ENCODE assay signal across 1 cellular context in genomic region chr1:110106013-110106941, GRCh38.
A peak's percentile ranks its signal among the peaks of the same experiment; 100 is the strongest.
TF ChIP-seq lines count a peak whose summit lies in the region.

No MANE protein-coding gene starts in this region.

TF ChIP-seq in HepG2, 621 proteins besides CTCF, POLR2A, EP300 and RAD21 (continued from another document and continues in another):
- TF ChIP-seq, protein P1, sequence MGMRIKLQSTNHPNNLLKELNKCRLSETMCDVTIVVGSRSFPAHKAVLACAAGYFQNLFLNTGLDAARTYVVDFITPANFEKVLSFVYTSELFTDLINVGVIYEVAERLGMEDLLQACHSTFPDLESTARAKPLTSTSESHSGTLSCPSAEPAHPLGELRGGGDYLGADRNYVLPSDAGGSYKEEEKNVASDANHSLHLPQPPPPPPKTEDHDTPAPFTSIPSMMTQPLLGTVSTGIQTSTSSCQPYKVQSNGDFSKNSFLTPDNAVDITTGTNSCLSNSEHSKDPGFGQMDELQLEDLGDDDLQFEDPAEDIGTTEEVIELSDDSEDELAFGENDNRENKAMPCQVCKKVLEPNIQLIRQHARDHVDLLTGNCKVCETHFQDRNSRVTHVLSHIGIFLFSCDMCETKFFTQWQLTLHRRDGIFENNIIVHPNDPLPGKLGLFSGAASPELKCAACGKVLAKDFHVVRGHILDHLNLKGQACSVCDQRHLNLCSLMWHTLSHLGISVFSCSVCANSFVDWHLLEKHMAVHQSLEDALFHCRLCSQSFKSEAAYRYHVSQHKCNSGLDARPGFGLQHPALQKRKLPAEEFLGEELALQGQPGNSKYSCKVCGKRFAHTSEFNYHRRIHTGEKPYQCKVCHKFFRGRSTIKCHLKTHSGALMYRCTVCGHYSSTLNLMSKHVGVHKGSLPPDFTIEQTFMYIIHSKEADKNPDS (CRISPR knock-in tag; IDR thresholded peaks at IDR 0.05): no peak
- TF ChIP-seq GABPA (IDR thresholded peaks at IDR 0.05; ENCODE audit: low read depth, low read length) (no peak), GABPA (CRISPR knock-in tag; IDR thresholded peaks at IDR 0.05; ENCODE audit: low read depth) (no peak), SOX13 (IDR thresholded peaks at IDR 0.05) (no peak), SOX13 (CRISPR knock-in tag; conservative IDR thresholded peaks at IDR 0.05 in 1 of 2, IDR thresholded peaks at IDR 0.05 in 1 of 2) (no peak), SOX5 (CRISPR knock-in tag; IDR thresholded peaks at IDR 0.05; ENCODE audit: borderline replicate concordance) (no peak), SCMH1 (CRISPR knock-in tag; IDR thresholded peaks at IDR 0.05; ENCODE audit: borderline replicate concordance) (no peak), SMAD3 (CRISPR knock-in tag; IDR thresholded peaks at IDR 0.05) (no peak), JDP2 (CRISPR knock-in tag; IDR thresholded peaks at IDR 0.05; ENCODE audit: borderline replicate concordance) (no peak), ZBTB4 (CRISPR knock-in tag; IDR thresholded peaks at IDR 0.05; ENCODE audit: borderline replicate concordance) (0 out of 2 replicates have a peak, but pooled peaks have one; percentile 21), MTA3 (CRISPR knock-in tag; IDR thresholded peaks at IDR 0.05) (no peak), ZSCAN12 (CRISPR knock-in tag; IDR thresholded peaks at IDR 0.05) (no peak), CBX2 (IDR thresholded peaks at IDR 0.05; ENCODE audit: low read depth, low read length) (no peak), CBX2 (CRISPR knock-in tag; IDR thresholded peaks at IDR 0.05; ENCODE audit: low read depth) (no peak), ZNF350 (CRISPR knock-in tag; IDR thresholded peaks at IDR 0.05; ENCODE audit: borderline replicate concordance, low read depth) (0 out of 2 replicates have a peak, but pooled peaks have one; percentile 17), MATR3 (CRISPR knock-in tag; IDR thresholded peaks at IDR 0.05) (no peak), ARID4A (CRISPR knock-in tag; IDR thresholded peaks at IDR 0.05; ENCODE audit: borderline replicate concordance) (no peak), ZSCAN31 (CRISPR knock-in tag; IDR thresholded peaks at IDR 0.05; ENCODE audit: low read depth) (no peak), ZBTB8A (CRISPR knock-in tag; IDR thresholded peaks at IDR 0.05; ENCODE audit: borderline replicate concordance, low read depth) (no peak), MBNL3 (CRISPR knock-in tag; conservative IDR thresholded peaks at IDR 0.05) (no peak), RFX1 (IDR thresholded peaks at IDR 0.05) (no peak), ZNF468 (CRISPR knock-in tag; IDR thresholded peaks at IDR 0.05) (no peak), GLI4 (CRISPR knock-in tag; IDR thresholded peaks at IDR 0.05; ENCODE audit: borderline replicate concordance) (no peak), ZNF720 (CRISPR knock-in tag; IDR thresholded peaks at IDR 0.05) (no peak), ZNF878 (CRISPR knock-in tag; IDR thresholded peaks at IDR 0.05) (no peak), ZFP41 (CRISPR knock-in tag; IDR thresholded peaks at IDR 0.05; ENCODE audit: borderline replicate concordance) (no peak), PPARG (CRISPR knock-in tag; conservative IDR thresholded peaks at IDR 0.05) (no peak), CHCHD3 (CRISPR knock-in tag; IDR thresholded peaks at IDR 0.05) (no peak), ZFX (CRISPR knock-in tag; IDR thresholded peaks at IDR 0.05; ENCODE audit: low read depth) (no peak)
- TF ChIP-seq, protein P2, sequence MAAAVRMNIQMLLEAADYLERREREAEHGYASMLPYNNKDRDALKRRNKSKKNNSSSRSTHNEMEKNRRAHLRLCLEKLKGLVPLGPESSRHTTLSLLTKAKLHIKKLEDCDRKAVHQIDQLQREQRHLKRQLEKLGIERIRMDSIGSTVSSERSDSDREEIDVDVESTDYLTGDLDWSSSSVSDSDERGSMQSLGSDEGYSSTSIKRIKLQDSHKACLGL (CRISPR knock-in tag; IDR thresholded peaks at IDR 0.05): no peak
- TF ChIP-seq, protein P3, sequence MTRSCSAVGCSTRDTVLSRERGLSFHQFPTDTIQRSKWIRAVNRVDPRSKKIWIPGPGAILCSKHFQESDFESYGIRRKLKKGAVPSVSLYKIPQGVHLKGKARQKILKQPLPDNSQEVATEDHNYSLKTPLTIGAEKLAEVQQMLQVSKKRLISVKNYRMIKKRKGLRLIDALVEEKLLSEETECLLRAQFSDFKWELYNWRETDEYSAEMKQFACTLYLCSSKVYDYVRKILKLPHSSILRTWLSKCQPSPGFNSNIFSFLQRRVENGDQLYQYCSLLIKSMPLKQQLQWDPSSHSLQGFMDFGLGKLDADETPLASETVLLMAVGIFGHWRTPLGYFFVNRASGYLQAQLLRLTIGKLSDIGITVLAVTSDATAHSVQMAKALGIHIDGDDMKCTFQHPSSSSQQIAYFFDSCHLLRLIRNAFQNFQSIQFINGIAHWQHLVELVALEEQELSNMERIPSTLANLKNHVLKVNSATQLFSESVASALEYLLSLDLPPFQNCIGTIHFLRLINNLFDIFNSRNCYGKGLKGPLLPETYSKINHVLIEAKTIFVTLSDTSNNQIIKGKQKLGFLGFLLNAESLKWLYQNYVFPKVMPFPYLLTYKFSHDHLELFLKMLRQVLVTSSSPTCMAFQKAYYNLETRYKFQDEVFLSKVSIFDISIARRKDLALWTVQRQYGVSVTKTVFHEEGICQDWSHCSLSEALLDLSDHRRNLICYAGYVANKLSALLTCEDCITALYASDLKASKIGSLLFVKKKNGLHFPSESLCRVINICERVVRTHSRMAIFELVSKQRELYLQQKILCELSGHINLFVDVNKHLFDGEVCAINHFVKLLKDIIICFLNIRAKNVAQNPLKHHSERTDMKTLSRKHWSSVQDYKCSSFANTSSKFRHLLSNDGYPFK (CRISPR knock-in tag; IDR thresholded peaks at IDR 0.05; ENCODE audit: borderline replicate concordance): no peak
- TF ChIP-seq, protein P4, sequence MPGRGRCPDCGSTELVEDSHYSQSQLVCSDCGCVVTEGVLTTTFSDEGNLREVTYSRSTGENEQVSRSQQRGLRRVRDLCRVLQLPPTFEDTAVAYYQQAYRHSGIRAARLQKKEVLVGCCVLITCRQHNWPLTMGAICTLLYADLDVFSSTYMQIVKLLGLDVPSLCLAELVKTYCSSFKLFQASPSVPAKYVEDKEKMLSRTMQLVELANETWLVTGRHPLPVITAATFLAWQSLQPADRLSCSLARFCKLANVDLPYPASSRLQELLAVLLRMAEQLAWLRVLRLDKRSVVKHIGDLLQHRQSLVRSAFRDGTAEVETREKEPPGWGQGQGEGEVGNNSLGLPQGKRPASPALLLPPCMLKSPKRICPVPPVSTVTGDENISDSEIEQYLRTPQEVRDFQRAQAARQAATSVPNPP (CRISPR knock-in tag; IDR thresholded peaks at IDR 0.05): no peak
- TF ChIP-seq, protein P5, sequence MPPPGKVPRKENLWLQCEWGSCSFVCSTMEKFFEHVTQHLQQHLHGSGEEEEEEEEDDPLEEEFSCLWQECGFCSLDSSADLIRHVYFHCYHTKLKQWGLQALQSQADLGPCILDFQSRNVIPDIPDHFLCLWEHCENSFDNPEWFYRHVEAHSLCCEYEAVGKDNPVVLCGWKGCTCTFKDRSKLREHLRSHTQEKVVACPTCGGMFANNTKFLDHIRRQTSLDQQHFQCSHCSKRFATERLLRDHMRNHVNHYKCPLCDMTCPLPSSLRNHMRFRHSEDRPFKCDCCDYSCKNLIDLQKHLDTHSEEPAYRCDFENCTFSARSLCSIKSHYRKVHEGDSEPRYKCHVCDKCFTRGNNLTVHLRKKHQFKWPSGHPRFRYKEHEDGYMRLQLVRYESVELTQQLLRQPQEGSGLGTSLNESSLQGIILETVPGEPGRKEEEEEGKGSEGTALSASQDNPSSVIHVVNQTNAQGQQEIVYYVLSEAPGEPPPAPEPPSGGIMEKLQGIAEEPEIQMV (CRISPR knock-in tag; IDR thresholded peaks at IDR 0.05; ENCODE audit: low read depth): no peak
- TF ChIP-seq, protein P6, sequence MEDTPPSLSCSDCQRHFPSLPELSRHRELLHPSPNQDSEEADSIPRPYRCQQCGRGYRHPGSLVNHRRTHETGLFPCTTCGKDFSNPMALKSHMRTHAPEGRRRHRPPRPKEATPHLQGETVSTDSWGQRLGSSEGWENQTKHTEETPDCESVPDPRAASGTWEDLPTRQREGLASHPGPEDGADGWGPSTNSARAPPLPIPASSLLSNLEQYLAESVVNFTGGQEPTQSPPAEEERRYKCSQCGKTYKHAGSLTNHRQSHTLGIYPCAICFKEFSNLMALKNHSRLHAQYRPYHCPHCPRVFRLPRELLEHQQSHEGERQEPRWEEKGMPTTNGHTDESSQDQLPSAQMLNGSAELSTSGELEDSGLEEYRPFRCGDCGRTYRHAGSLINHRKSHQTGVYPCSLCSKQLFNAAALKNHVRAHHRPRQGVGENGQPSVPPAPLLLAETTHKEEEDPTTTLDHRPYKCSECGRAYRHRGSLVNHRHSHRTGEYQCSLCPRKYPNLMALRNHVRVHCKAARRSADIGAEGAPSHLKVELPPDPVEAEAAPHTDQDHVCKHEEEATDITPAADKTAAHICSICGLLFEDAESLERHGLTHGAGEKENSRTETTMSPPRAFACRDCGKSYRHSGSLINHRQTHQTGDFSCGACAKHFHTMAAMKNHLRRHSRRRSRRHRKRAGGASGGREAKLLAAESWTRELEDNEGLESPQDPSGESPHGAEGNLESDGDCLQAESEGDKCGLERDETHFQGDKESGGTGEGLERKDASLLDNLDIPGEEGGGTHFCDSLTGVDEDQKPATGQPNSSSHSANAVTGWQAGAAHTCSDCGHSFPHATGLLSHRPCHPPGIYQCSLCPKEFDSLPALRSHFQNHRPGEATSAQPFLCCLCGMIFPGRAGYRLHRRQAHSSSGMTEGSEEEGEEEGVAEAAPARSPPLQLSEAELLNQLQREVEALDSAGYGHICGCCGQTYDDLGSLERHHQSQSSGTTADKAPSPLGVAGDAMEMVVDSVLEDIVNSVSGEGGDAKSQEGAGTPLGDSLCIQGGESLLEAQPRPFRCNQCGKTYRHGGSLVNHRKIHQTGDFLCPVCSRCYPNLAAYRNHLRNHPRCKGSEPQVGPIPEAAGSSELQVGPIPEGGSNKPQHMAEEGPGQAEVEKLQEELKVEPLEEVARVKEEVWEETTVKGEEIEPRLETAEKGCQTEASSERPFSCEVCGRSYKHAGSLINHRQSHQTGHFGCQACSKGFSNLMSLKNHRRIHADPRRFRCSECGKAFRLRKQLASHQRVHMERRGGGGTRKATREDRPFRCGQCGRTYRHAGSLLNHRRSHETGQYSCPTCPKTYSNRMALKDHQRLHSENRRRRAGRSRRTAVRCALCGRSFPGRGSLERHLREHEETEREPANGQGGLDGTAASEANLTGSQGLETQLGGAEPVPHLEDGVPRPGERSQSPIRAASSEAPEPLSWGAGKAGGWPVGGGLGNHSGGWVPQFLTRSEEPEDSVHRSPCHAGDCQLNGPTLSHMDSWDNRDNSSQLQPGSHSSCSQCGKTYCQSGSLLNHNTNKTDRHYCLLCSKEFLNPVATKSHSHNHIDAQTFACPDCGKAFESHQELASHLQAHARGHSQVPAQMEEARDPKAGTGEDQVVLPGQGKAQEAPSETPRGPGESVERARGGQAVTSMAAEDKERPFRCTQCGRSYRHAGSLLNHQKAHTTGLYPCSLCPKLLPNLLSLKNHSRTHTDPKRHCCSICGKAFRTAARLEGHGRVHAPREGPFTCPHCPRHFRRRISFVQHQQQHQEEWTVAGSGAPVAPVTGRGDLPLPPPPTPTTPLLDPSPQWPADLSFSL (CRISPR knock-in tag; IDR thresholded peaks at IDR 0.05): no peak
- TF ChIP-seq, protein P7, sequence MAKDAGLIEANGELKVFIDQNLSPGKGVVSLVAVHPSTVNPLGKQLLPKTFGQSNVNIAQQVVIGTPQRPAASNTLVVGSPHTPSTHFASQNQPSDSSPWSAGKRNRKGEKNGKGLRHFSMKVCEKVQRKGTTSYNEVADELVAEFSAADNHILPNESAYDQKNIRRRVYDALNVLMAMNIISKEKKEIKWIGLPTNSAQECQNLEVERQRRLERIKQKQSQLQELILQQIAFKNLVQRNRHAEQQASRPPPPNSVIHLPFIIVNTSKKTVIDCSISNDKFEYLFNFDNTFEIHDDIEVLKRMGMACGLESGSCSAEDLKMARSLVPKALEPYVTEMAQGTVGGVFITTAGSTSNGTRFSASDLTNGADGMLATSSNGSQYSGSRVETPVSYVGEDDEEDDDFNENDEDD (CRISPR knock-in tag; IDR thresholded peaks at IDR 0.05; ENCODE audit: borderline replicate concordance): no peak
